Comparison of ENCODE assay signal across 16 cellular contexts in the genomic region with DNA sequence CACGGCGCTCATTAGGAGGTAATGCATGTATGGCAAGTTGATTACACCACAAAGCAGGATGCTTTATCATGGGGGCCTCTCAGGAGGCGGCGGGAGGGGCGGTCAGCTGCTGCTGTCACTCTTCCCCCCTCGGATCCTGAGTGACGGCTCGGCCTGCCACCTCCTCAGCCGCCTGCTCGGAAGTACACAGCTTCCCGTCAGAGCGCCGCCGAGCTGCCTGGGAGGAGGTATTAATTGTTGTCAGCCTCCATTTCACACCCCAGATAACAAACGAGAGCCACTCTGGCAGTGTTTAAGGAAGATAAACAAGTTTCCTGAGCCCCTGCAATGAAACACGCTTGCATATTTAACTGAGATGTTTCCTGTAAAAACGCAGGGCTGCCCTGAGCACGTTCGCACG.
DNase-seq lines count a peak whose midpoint lies in the region; FAIRE-seq and TF ChIP-seq lines count a peak whose summit lies in the region.
"Had no signal": no experiment of that assay in that cellular context is flagged by ENCODE, and none has a peak within 500 bp of the region (broad histone marks: within the 10 kb centered on the region; RNA-seq: fewer than 3 reads in every experiment).

No MANE protein-coding gene starts in this region.

- no peak overlapping the region for H3K9ac ChIP-seq in smooth muscle cell (ENCODE audit: low read depth)
- H3K9ac ChIP-seq: SK-N-SH had no signal

- FAIRE-seq in GM12891 (lab: Jason Lieb, UNC), result no peak

- peak overlapping the region; percentile 70 for H3K4me2 ChIP-seq in smooth muscle cell
- H3K4me2 ChIP-seq: SK-N-SH had no signal

- no peaks in the 10 kb centered on the region for H3F3A ChIP-seq in smooth muscle cell (ENCODE audit: low read depth)

- H3K4me1 ChIP-seq in smooth muscle cell (ENCODE audit: low read depth), result peaks cover 4% of the 10 kb centered on the region
- no peaks in the 10 kb centered on the region for H3K4me1 ChIP-seq in uterus
- H3K4me1 ChIP-seq: Caco-2, suprapubic skin had no signal

- peaks cover 17% of the 10 kb centered on the region for H3K27me3 ChIP-seq in smooth muscle cell (ENCODE audit: low read depth)
- peaks cover 0 to 5% of the 10 kb centered on the region in 2 donors for H3K27me3 ChIP-seq in uterus
- H3K27me3 ChIP-seq: suprapubic skin had no signal

- WGBS in smooth muscle cell (ENCODE audit: low lambda C conversion rate), result 26% methylated on average over 20 of the region's 20 CpGs

- H3K36me3 ChIP-seq in smooth muscle cell (ENCODE audit: low read depth) (no peaks in the 10 kb centered on the region), uterus (no peaks in the 10 kb centered on the region)
- H3K36me3 ChIP-seq: suprapubic skin, WERI-Rb-1 had no signal

- H2AFZ ChIP-seq in smooth muscle cell (ENCODE audit: low read depth), result peak overlapping the region; percentile 90

- H3K4me3 ChIP-seq in smooth muscle cell (no peak overlapping the region), uterus (no peak overlapping the region)
- H3K4me3 ChIP-seq: suprapubic skin had no signal

- no peaks in the 10 kb centered on the region for H4K20me1 ChIP-seq in smooth muscle cell (ENCODE audit: low read depth)

- intact Hi-C loops in uterus (cut with DNase I; ENCODE audit: low total_unique reads), result no loop called here

- no peak overlapping the region for H3K27ac ChIP-seq in smooth muscle cell (ENCODE audit: low read depth)
- no peak overlapping the region for H3K27ac ChIP-seq in uterus
- H3K27ac ChIP-seq: suprapubic skin, WERI-Rb-1 had no signal

- DNase-seq in NCI-H82 (lab: John Stamatoyannopoulos, UW) (peak; percentile 36), NCI-H82 treated with DMSO at 0.1 percent for 48 hours (lab: John Stamatoyannopoulos, UW; ENCODE audit: unreplicated experiment) (no peak), astrocyte of the hippocampus (ENCODE audit: low read depth, low spot score) (peak; percentile 23), left kidney (ENCODE audit: low read depth, low spot score) (peak; percentile 71), smooth muscle cell (lab: John Stamatoyannopoulos, UW; ENCODE audit: unreplicated experiment) (no peak), uterus (no peak), GM12891 (ENCODE audit: insufficient read length, low spot score) (no peak)
- DNase-seq in activated CD8-positive, alpha-beta memory T cell treated with anti-CD3 and anti-CD28 coated beads for 24 hours, result no peak
- DNase-seq: activated CD8-positive, alpha-beta memory T cell treated with anti-CD3 and anti-CD28 coated beads, Interleukin-2, amount 50 U/mL, for 48 hours; Caco-2; NCI-H1930; nephron progenitor cell; SK-N-SH; stimulated activated CD4-positive, alpha-beta T cell treated with anti-CD3 and anti-CD28 coated beads, Interleukin-12 subunit alpha, Interleukin-12 subunit beta, amount 100 ng/mL, for 4 hours; WERI-Rb-1 had no signal

- H3K9me3 ChIP-seq in smooth muscle cell (replicated peaks; ENCODE audit: low read depth) (no peaks in the 10 kb centered on the region), uterus (no peaks in the 10 kb centered on the region)
- H3K9me3 ChIP-seq: Caco-2, SK-N-SH, suprapubic skin had no signal

- no peaks in the 10 kb centered on the region for H3K79me2 ChIP-seq in smooth muscle cell (ENCODE audit: low read depth)

- no peak for TF ChIP-seq CTCF in smooth muscle cell (IDR thresholded peaks at IDR 0.05; ENCODE audit: borderline replicate concordance, insufficient read depth, poor library complexity, severe bottlenecking)
- no peak for TF ChIP-seq CTCF in uterus (IDR thresholded peaks at IDR 0.05)

- TF ChIP-seq POLR2A in uterus (IDR thresholded peaks at IDR 0.05) (no peak), GM12891 (IDR thresholded peaks at IDR 0.05; ENCODE audit: low read depth, low read length) (no peak)

TF ChIP-seq in GM12891, 5 proteins besides CTCF, POLR2A, EP300 and RAD21:
- no peak for TF ChIP-seq PAX5 (IDR thresholded peaks at IDR 0.05; ENCODE audit: insufficient read depth, low read length, severe bottlenecking)
- no peak for TF ChIP-seq POLR2AphosphoS5 (IDR thresholded peaks at IDR 0.05; ENCODE audit: low read depth, low read length)
- no peak for TF ChIP-seq SPI1 (IDR thresholded peaks at IDR 0.05; ENCODE audit: low read depth, low read length)
- TF ChIP-seq POU2F2 (IDR thresholded peaks at IDR 0.05; ENCODE audit: low read depth, low read length), result no peak
- no peak for TF ChIP-seq TAF1 (IDR thresholded peaks at IDR 0.05; ENCODE audit: low read depth, low read length)

Comparison
In these comparisons a context has a peak if more than half of its experiments do, and no peak if none do; other contexts are left out.
1. DNase-seq: peak in NCI-H82 (single experiment), astrocyte of the hippocampus (single experiment) and left kidney (single experiment); none in NCI-H82 treated with DMSO at 0.1 percent for 48 hours (single experiment), smooth muscle cell (single experiment), uterus (0 of 2), GM12891 (single experiment) and activated CD8-positive, alpha-beta memory T cell treated with anti-CD3 and anti-CD28 coated beads for 24 hours (single experiment).